7 cellular contexts compared by ENCODE assay signal in genomic region chr4:97110506-97110905, GRCh38.
"Had no signal": no experiment of that assay in that cellular context is flagged by ENCODE, and none has a peak within 500 bp of the region (broad histone marks: within the 10 kb centered on the region; RNA-seq: fewer than 3 reads in every experiment).

No MANE protein-coding gene starts in this region.

- FAIRE-seq: G401.6, GM12891, GM12892, GM18507, GM19239 had no signal

- DNase-seq: GDM1, GF-D8 had no signal
